In genomic region chr9:126215486-126215885, GRCh38 we compare ENCODE assay signal across 34 cellular contexts.
"Had no signal": no experiment of that assay in that cellular context is flagged by ENCODE, and none has a peak within 500 bp of the region (broad histone marks: within the 10 kb centered on the region; RNA-seq: fewer than 3 reads in every experiment).

No MANE protein-coding gene starts in this region.

- H3K9me3 ChIP-seq: MG63 had no signal

- H3K9ac ChIP-seq: KMS-11 had no signal

- DNase-seq: Karpas-422, Kasumi-1, KG1, MG63, MM.1S, MV-4-11, NCI-H1048, NCI-H1092, NCI-H1092 treated with DMSO at 0.1 percent for 48 hours, NCI-H1105, NCI-H1105 treated with DMSO at 0.1 percent for 48 hours, NCI-H1417, NCI-H1417 treated with DMSO at 0.1 percent for 48 hours, NCI-H1436, NCI-H1436 treated with DMSO at 0.1 percent for 48 hours, NCI-H146, NCI-H1694, NCI-H1694 treated with DMSO at 0.1 percent for 48 hours, NCI-H187, NCI-H1930, NCI-H2029, NCI-H2029 treated with DMSO at 0.1 percent for 48 hours, NCI-H2081, NCI-H2081 treated with DMSO at 0.1 percent for 48 hours, NCI-H2107, NCI-H2171, NCI-H2171 treated with DMSO at 0.1 percent for 48 hours, NCI-H2227 treated with DMSO at 0.1 percent for 48 hours, NCI-H226, NCI-H345, NCI-H446, NCI-H446 treated with DMSO at 0.1 percent for 48 hours, NCI-H510A had no signal

- H3K36me3 ChIP-seq: MG63 had no signal

- H3K4me3 ChIP-seq: MG63 had no signal

- H3K27ac ChIP-seq: KMS-11 had no signal
